18 cellular contexts compared by ENCODE assay signal in the genomic region with DNA sequence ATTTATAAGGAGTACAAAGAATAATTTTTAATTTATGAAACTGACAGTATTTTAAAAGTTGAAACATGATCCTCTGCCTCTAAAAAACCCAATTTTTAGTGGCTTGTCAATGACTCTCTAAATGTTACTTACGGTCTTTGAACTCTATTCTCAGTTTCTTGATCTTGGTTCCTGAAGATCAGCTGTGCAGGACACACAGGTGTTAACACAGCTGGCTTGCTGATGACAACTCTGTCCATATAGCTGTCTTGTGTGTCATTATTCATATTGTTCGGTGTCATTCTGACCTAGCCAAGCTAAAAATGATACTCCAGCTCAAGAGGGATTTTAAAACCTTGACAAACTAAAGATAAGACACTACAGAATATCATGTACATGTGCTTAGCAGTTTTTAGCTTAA.
DNase-seq lines count a peak whose midpoint lies in the region; ATAC-seq, FAIRE-seq and TF ChIP-seq lines count a peak whose summit lies in the region.
"Had no signal": no experiment of that assay in that cellular context is flagged by ENCODE, and none has a peak within 500 bp of the region (broad histone marks: within the 10 kb centered on the region; RNA-seq: fewer than 3 reads in every experiment).

No MANE protein-coding gene starts in this region.

- POLR2A ChIA-PET in IMR-90 (lab: Charles Lee; ENCODE audit: unreplicated experiment) = no interaction called here

- no CpG with 5 or more reads among the region's 2 CpGs for WGBS in IMR-90 (ENCODE audit: extremely low coverage in 2 of 2, insufficient read length in 1 of 2), 2 experiments

- peak; percentile 23 for FAIRE-seq in frontal cortex (lab: Jason Lieb, UNC)
- FAIRE-seq: RCC 7860 had no signal

- H3K18ac ChIP-seq in IMR-90 (ENCODE audit: low read depth, low read length) = no peak overlapping the region

- H4K91ac ChIP-seq in IMR-90 (ENCODE audit: insufficient read depth, low read depth, low read length) = no peak overlapping the region

- CTCF ChIA-PET in IMR-90 (lab: Yijun Ruan, JAX) = no interaction called here

- peak overlapping the region; percentile 6; the same call in 1 of the 2 replicates for H2BK120ac ChIP-seq in IMR-90 (ENCODE audit: low read depth, low read length)

- peak overlapping the region; percentile 74; the same call in 1 of the 2 replicates for H2BK20ac ChIP-seq in IMR-90 (ENCODE audit: low read depth, low read length)

- H4K5ac ChIP-seq in IMR-90 (ENCODE audit: low read depth, low read length) = no peak overlapping the region

- TF ChIP-seq RAD21 in IMR-90 (IDR thresholded peaks at IDR 0.05; ENCODE audit: low read length) = no peak

- H4K20me1 ChIP-seq in IMR-90 (ENCODE audit: insufficient read depth, low read length) = no peaks in the 10 kb centered on the region

- peak; percentile 48 for ATAC-seq in GM19463 (IDR thresholded peaks at IDR 0.05; ENCODE audit: unreplicated experiment)
- ATAC-seq in HG02870 (IDR thresholded peaks at IDR 0.05; ENCODE audit: unreplicated experiment) = peak; percentile 95
- no peak for ATAC-seq in IMR-90 (ENCODE audit: low read depth)
- ATAC-seq in GM18511 (IDR thresholded peaks at IDR 0.05; ENCODE audit: unreplicated experiment) = no peak
- ATAC-seq: SK-N-SH treated with all-trans-retinoic acid at 6 μM for 48 hours had no signal

- H3K4me3 ChIP-seq in IMR-90 (ENCODE audit: insufficient read depth, low read depth, low read length) (no peak overlapping the region), coronary artery (no peak overlapping the region)

- H3K36me3 ChIP-seq in IMR-90 (ENCODE audit: control insufficient read depth, insufficient read depth, low read length) = no peaks in the 10 kb centered on the region

- H3K9me3 ChIP-seq in IMR-90 (ENCODE audit: control insufficient read depth, insufficient read depth, low read length) = no peaks in the 10 kb centered on the region

- no peak overlapping the region for H2AK9ac ChIP-seq in IMR-90 (replicated peaks; ENCODE audit: low read depth, low read length, poor library complexity)

- in situ Hi-C loops in IMR-90 (cut with MboI; ENCODE audit: low sequenced_read_pairs) = no loop called here

- H4K8ac ChIP-seq in IMR-90 (ENCODE audit: low read depth in 2 of 2, low read length in 2 of 2) = no peak overlapping the region

- no peaks in the 10 kb centered on the region for H3K27me3 ChIP-seq in IMR-90 (ENCODE audit: control insufficient read depth, insufficient read depth, low read length)

- H3K79me1 ChIP-seq in IMR-90 (ENCODE audit: low read depth in 1 of 2, low read length in 2 of 2) = no peaks in the 10 kb centered on the region

- no peak overlapping the region for H2AK5ac ChIP-seq in IMR-90 (ENCODE audit: low read depth, low read length)

- 0 out of 2 replicates have a peak, but pooled peaks cover 3% of the 10 kb centered on the region for H3K9me1 ChIP-seq in IMR-90 (ENCODE audit: insufficient read depth, low read length)

- dilution Hi-C loops in IMR-90 (cut with HindIII; ENCODE audit: low sequenced_read_pairs, unreplicated experiment) = no loop called here

- intact Hi-C loops in IMR-90 (cut with micrococcal nuclease) = no loop called here

- no peak for TF ChIP-seq CTCF in IMR-90 (conservative IDR thresholded peaks at IDR 0.05; ENCODE audit: low read depth, low read length)
- no peak for TF ChIP-seq CTCF in coronary artery (IDR thresholded peaks at IDR 0.05)

- DNase-seq in IMR-90 (no peak), frontal cortex (ENCODE audit: low spot score in 2 of 2) (no peak), globus pallidus (ENCODE audit: low spot score) (no peak), coronary artery (ENCODE audit: low spot score) (no peak)
- DNase-seq: ACHN, AML-193, EL, NCI-H1436, NCI-H2029, NCI-H510A treated with DMSO at 0.1 percent for 48 hours, Right ventricle myocardium superior, T-helper 1 cell, T1000 had no signal

- no peaks in the 10 kb centered on the region for H3K4me1 ChIP-seq in IMR-90 (ENCODE audit: control insufficient read depth, insufficient read depth, low read length)

- no peak overlapping the region for H3K4me2 ChIP-seq in IMR-90 (ENCODE audit: low read depth, low read length)

- no peak overlapping the region for H3K4ac ChIP-seq in IMR-90 (ENCODE audit: low read depth, low read length)

- H3K9ac ChIP-seq in IMR-90 (ENCODE audit: low read depth, low read length) = no peak overlapping the region

- no peak overlapping the region for H3K56ac ChIP-seq in IMR-90 (ENCODE audit: extremely low read depth, insufficient read depth, low read length)

- 0 out of 2 replicates have a peak overlapping the region, but pooled peaks have one; percentile 21 for H3K14ac ChIP-seq in IMR-90 (replicated peaks; ENCODE audit: low read depth, low read length)

- no peak overlapping the region for H2AFZ ChIP-seq in IMR-90 (replicated peaks; ENCODE audit: low read length, poor library complexity)

- H2BK5ac ChIP-seq in IMR-90 (ENCODE audit: low read depth, low read length, poor library complexity, severe bottlenecking) = no peak overlapping the region

- no peak overlapping the region for H3K27ac ChIP-seq in IMR-90 (ENCODE audit: insufficient read depth, low read length)
- no peak overlapping the region for H3K27ac ChIP-seq in coronary artery

- H3K23ac ChIP-seq in IMR-90 (ENCODE audit: low read depth, low read length) = no peak overlapping the region

- TF ChIP-seq POLR2A in IMR-90 (IDR thresholded peaks at IDR 0.05; ENCODE audit: low read depth, low read length) = no peak

- BruUV-seq in IMR-90 (replicated peaks; lab: Mats Ljungman, UMichigan) = no TSS peak

- no peak overlapping the region for H2BK15ac ChIP-seq in IMR-90 (ENCODE audit: low read depth, low read length)

TF ChIP-seq in IMR-90, 13 proteins besides CTCF, POLR2A, EP300 and RAD21:
- TF ChIP-seq MXI1 (IDR thresholded peaks at IDR 0.05; ENCODE audit: borderline replicate concordance, low read depth, low read length) = no peak
- TF ChIP-seq RFX5 (IDR thresholded peaks at IDR 0.05; ENCODE audit: low read depth, low read length) = no peak
- TF ChIP-seq CEBPB (IDR thresholded peaks at IDR 0.05; ENCODE audit: low read depth, low read length) = no peak

Comparison
In these comparisons a context has a peak if more than half of its experiments do, and no peak if none do; other contexts are left out.
1. ATAC-seq: peak in GM19463 (single experiment) and HG02870 (single experiment); none in IMR-90 (single experiment) and GM18511 (single experiment).